ENCODE assay signal across 35 cellular contexts in the genomic region with DNA sequence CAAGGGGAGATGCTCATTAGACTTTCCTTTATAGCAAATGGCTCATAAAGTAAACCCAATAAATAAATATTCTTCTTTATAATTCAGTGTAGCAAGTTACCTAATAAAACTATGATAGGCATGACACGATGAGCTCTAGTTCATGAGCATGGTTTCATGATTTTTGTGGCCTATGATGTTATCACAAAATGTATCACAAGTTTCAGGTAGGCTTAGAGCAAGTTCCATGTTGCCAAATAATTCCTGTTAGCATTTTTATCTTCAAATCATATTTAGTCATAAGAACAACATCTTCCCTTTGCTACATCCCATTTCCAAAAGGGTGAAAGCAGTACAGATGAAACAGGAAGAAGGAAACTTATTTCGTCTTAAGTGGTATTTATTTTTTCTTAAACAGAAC.
DNase-seq lines count a peak whose midpoint lies in the region; ATAC-seq and TF ChIP-seq lines count a peak whose summit lies in the region.
"Had no signal": no experiment of that assay in that cellular context is flagged by ENCODE, and none has a peak within 500 bp of the region (broad histone marks: within the 10 kb centered on the region; RNA-seq: fewer than 3 reads in every experiment).

No MANE protein-coding gene starts in this region.

- H3K79me1 ChIP-seq in mesendoderm (ENCODE audit: low read length): no peaks in the 10 kb centered on the region

- H3K9me3 ChIP-seq in mammary epithelial cell (replicated peaks; ENCODE audit: insufficient read depth, low read length) (no peaks in the 10 kb centered on the region), WERI-Rb-1 (ENCODE audit: severe bottlenecking) (peaks cover 3% of the 10 kb centered on the region)
- H3K9me3 ChIP-seq: A549, BE2C had no signal

- POLR2A ChIA-PET in MCF 10A (lab: Yijun Ruan, JAX): no interaction called here

- H3K36me3 ChIP-seq in mammary epithelial cell (ENCODE audit: insufficient read depth, low read length) (no peaks in the 10 kb centered on the region), WERI-Rb-1 (no peaks in the 10 kb centered on the region), mesendoderm (ENCODE audit: control insufficient read depth, insufficient read depth, low read length) (no peaks in the 10 kb centered on the region)
- H3K36me3 ChIP-seq: BE2C; BLaER1; BLaER1 treated with 17β-estradiol and CSF1 and Interleukin-3, amounts not matched to agents 10 nM and 100 nM had no signal

- dilution Hi-C loops in mammary epithelial cell (cut with HindIII; ENCODE audit: low sequenced_read_pairs): loop anchor here (5.0 kb wide), 1 partner anchor 52 kb away; no protein-coding TSS in a partner anchor

- in situ Hi-C loops in mammary epithelial cell (cut with MboI; ENCODE audit: low sequenced_read_pairs in 2 of 2): no loop called here

- H3K27ac ChIP-seq in mammary epithelial cell (ENCODE audit: insufficient read depth, low read depth, low read length): no peak overlapping the region
- H3K27ac ChIP-seq in WERI-Rb-1: peak overlapping the region; percentile 89
- no peak overlapping the region for H3K27ac ChIP-seq in epithelial cell of prostate
- H3K27ac ChIP-seq in mesendoderm (ENCODE audit: low read depth, low read length): no peak overlapping the region
- H3K27ac ChIP-seq: 22Rv1; A549; BLaER1; BLaER1 treated with 17β-estradiol and CSF1 and Interleukin-3, amounts not matched to agents 10 nM and 100 nM; C4-2B had no signal

- no peaks in the 10 kb centered on the region for H3K4me1 ChIP-seq in mammary epithelial cell (ENCODE audit: insufficient read depth, low read length)
- H3K4me1 ChIP-seq in mesendoderm (ENCODE audit: control insufficient read depth, low read depth, low read length): no peaks in the 10 kb centered on the region
- H3K4me1 ChIP-seq: A549, BLaER1 had no signal

- H3K9ac ChIP-seq in mammary epithelial cell (ENCODE audit: insufficient read depth, low read length): no peak overlapping the region
- no peak overlapping the region for H3K9ac ChIP-seq in mesendoderm (ENCODE audit: low read length)
- H3K9ac ChIP-seq: BLaER1; BLaER1 treated with 17β-estradiol and CSF1 and Interleukin-3, amounts not matched to agents 10 nM and 100 nM had no signal

- DNase-seq in mammary epithelial cell (peak; percentile 61), MCF 10A (ENCODE audit: unreplicated experiment) (no peak), WERI-Rb-1 (no peak), epithelial cell of prostate (ENCODE audit: low read depth, low spot score) (peak; percentile 24), mesendoderm (no peak)
- no peak for DNase-seq in activated naive CD4-positive, alpha-beta T cell (lab: John Stamatoyannopoulos, UW)
- no peak for DNase-seq in effector memory CD8-positive, alpha-beta T cell
- DNase-seq: 8988T; ACHN; AML-193; BE2C; C1 segment of cervical spinal cord; Caco-2; Calu3; CD4-positive, alpha-beta memory T cell; CD4-positive, alpha-beta T cell; CD4-positive, CD25-positive, alpha-beta regulatory T cell; CD8-positive, alpha-beta memory T cell; CD8-positive, alpha-beta T cell; COR-L47; DMS 273 treated with DMSO at 0.1 percent for 48 hours; DMS153; DMS53; DMS79; DMS79 treated with DMSO at 0.1 percent for 48 hours; DND-41; EL had no signal

- TF ChIP-seq CTCF in mammary epithelial cell (conservative IDR thresholded peaks at IDR 0.05 in 1 of 2, IDR thresholded peaks at IDR 0.05 in 1 of 2; ENCODE audit: extremely low read depth in 1 of 2, insufficient read depth in 1 of 2, low read depth in 1 of 2, low read length in 2 of 2): no peak
- TF ChIP-seq CTCF in MCF 10A (IDR thresholded peaks at IDR 0.05; ENCODE audit: unreplicated experiment): no peak
- TF ChIP-seq CTCF in WERI-Rb-1 (IDR thresholded peaks at IDR 0.05; ENCODE audit: low read depth, low read length): no peak

- intact Hi-C loops in mammary epithelial cell (cut with micrococcal nuclease) (no loop called here), MCF 10A (cut with micrococcal nuclease) (no loop called here)

- CTCF ChIA-PET in mammary epithelial cell (lab: Charles Lee; ENCODE audit: low non-redundant PET) (no interaction called here), MCF 10A (lab: Yijun Ruan, JAX) (no interaction called here)

- no peaks in the 10 kb centered on the region for H3K4me1 Mint-ChIP-seq in MCF 10A (ENCODE audit: insufficient read depth, unreplicated experiment)
- no peaks in the 10 kb centered on the region for H3K4me1 Mint-ChIP-seq in effector memory CD8-positive, alpha-beta T cell (ENCODE audit: low read depth in 2 of 2)
- H3K4me1 Mint-ChIP-seq: B cell; CD4-positive, alpha-beta memory T cell; CD4-positive, CD25-positive, alpha-beta regulatory T cell; CD8-positive, alpha-beta memory T cell had no signal

- BruUV-seq in mammary epithelial cell (replicated peaks; lab: Mats Ljungman, UMichigan): no TSS peak
- no TSS peak for BruUV-seq in MCF 10A (replicated peaks; lab: Mats Ljungman, UMichigan)

- H3K4me2 ChIP-seq in mammary epithelial cell (ENCODE audit: insufficient read depth, low read depth, low read length) (no peak overlapping the region), mesendoderm (ENCODE audit: low read length) (no peak overlapping the region)
- H3K4me2 ChIP-seq: A549; BLaER1; BLaER1 treated with 17β-estradiol and CSF1 and Interleukin-3, amounts not matched to agents 10 nM and 100 nM had no signal

- H3K27me3 Mint-ChIP-seq in MCF 10A (ENCODE audit: insufficient read depth, unreplicated experiment): no peaks in the 10 kb centered on the region
- peaks cover 0 to 22% of the 10 kb centered on the region in 2 donors for H3K27me3 Mint-ChIP-seq in effector memory CD8-positive, alpha-beta T cell

- H3K9me3 Mint-ChIP-seq in MCF 10A (ENCODE audit: unreplicated experiment): no peaks in the 10 kb centered on the region
- H3K9me3 Mint-ChIP-seq in effector memory CD8-positive, alpha-beta T cell: no peaks in the 10 kb centered on the region
- H3K9me3 Mint-ChIP-seq: CD4-positive, alpha-beta T cell; CD8-positive, alpha-beta T cell had no signal

- no peak overlapping the region for H3K4me3 ChIP-seq in mammary epithelial cell (replicated peaks in 1 of 3; ENCODE audit: insufficient read depth in 1 of 3, low read depth in 2 of 3, low read length in 3 of 3)
- no peak overlapping the region for H3K4me3 ChIP-seq in WERI-Rb-1 (ENCODE audit: low read depth, low read length)
- no peak overlapping the region for H3K4me3 ChIP-seq in mesendoderm (ENCODE audit: low read length)
- H3K4me3 ChIP-seq: A549; BLaER1; BLaER1 treated with 17β-estradiol and CSF1 and Interleukin-3, amounts not matched to agents 10 nM and 100 nM had no signal

- no peak overlapping the region for H2AFZ ChIP-seq in mammary epithelial cell (ENCODE audit: low read depth, low read length)

- WGBS in mammary epithelial cell (ENCODE audit: low coverage, missing lambda C conversion rate): 98% methylated on average over 2 of the region's 2 CpGs
- WGBS in mesendoderm (ENCODE audit: extremely low coverage, insufficient coverage, low lambda C conversion rate): no CpG with 5 or more reads among the region's 2 CpGs

- no peak overlapping the region for H3K4me3 Mint-ChIP-seq in MCF 10A (ENCODE audit: unreplicated experiment)
- H3K4me3 Mint-ChIP-seq in effector memory CD8-positive, alpha-beta T cell: no peak overlapping the region
- H3K4me3 Mint-ChIP-seq: B cell; CD14-positive monocyte; CD4-positive, alpha-beta memory T cell; CD4-positive, alpha-beta T cell; CD4-positive, CD25-positive, alpha-beta regulatory T cell; CD8-positive, alpha-beta memory T cell; CD8-positive, alpha-beta T cell had no signal

- H4K5ac ChIP-seq in mesendoderm (ENCODE audit: low read length): no peak overlapping the region

- no peak overlapping the region for H3K18ac ChIP-seq in mesendoderm (ENCODE audit: low read length)

- no peak overlapping the region for H2BK120ac ChIP-seq in mesendoderm (ENCODE audit: low read depth, low read length)

- H3K27me3 ChIP-seq in mammary epithelial cell (ENCODE audit: insufficient read depth, low read length): no peaks in the 10 kb centered on the region
- H3K27me3 ChIP-seq in WERI-Rb-1 (ENCODE audit: insufficient read depth, low read depth, severe bottlenecking): no peaks in the 10 kb centered on the region
- no peaks in the 10 kb centered on the region for H3K27me3 ChIP-seq in mesendoderm (ENCODE audit: insufficient read depth, low read length, poor library complexity)
- H3K27me3 ChIP-seq: BE2C; BLaER1; BLaER1 treated with 17β-estradiol and CSF1 and Interleukin-3, amounts not matched to agents 10 nM and 100 nM had no signal

- no peak overlapping the region for H3K27ac Mint-ChIP-seq in MCF 10A (ENCODE audit: low read depth, unreplicated experiment)
- no peak overlapping the region for H3K27ac Mint-ChIP-seq in effector memory CD8-positive, alpha-beta T cell
- H3K27ac Mint-ChIP-seq: B cell; CD14-positive monocyte; CD4-positive, alpha-beta memory T cell; CD4-positive, alpha-beta T cell; CD4-positive, CD25-positive, alpha-beta regulatory T cell; CD8-positive, alpha-beta T cell had no signal

- no peaks in the 10 kb centered on the region for H3K36me3 Mint-ChIP-seq in MCF 10A (ENCODE audit: insufficient read depth, unreplicated experiment)
- H3K36me3 Mint-ChIP-seq in effector memory CD8-positive, alpha-beta T cell (ENCODE audit: insufficient read depth): peaks cover 2% of the 10 kb centered on the region
- H3K36me3 Mint-ChIP-seq: CD4-positive, alpha-beta memory T cell; CD4-positive, CD25-positive, alpha-beta regulatory T cell; CD8-positive, alpha-beta memory T cell; CD8-positive, alpha-beta T cell had no signal

- no peak overlapping the region for H3K56ac ChIP-seq in mesendoderm (ENCODE audit: low read length)

- no peak overlapping the region for H3K4ac ChIP-seq in mesendoderm (ENCODE audit: low read depth, low read length)

- H2BK15ac ChIP-seq in mesendoderm (replicated peaks; ENCODE audit: low read depth): peak overlapping the region; percentile 2

- H3K79me2 ChIP-seq in mammary epithelial cell (ENCODE audit: insufficient read depth, low read length) (no peaks in the 10 kb centered on the region), mesendoderm (ENCODE audit: control insufficient read depth, insufficient read depth, low read length) (no peaks in the 10 kb centered on the region)

- H4K20me1 ChIP-seq in mammary epithelial cell (ENCODE audit: insufficient read depth, low read length): no peaks in the 10 kb centered on the region
- H4K20me1 ChIP-seq: BLaER1; BLaER1 treated with 17β-estradiol and CSF1 and Interleukin-3, amounts not matched to agents 10 nM and 100 nM had no signal

- no peak overlapping the region for H3K23ac ChIP-seq in mesendoderm (ENCODE audit: low read length)

- H2BK5ac ChIP-seq in mesendoderm (ENCODE audit: low read length): no peak overlapping the region

- no peak overlapping the region for H4K8ac ChIP-seq in mesendoderm (ENCODE audit: low read depth, low read length)

- no peak overlapping the region for H2AK5ac ChIP-seq in mesendoderm (ENCODE audit: low read length)

- ATAC-seq in GM21529 (IDR thresholded peaks at IDR 0.05; ENCODE audit: unreplicated experiment): no peak
- no peak for ATAC-seq in effector memory CD8-positive, alpha-beta T cell (replicated peaks)
- ATAC-seq: A549; CD8-positive, alpha-beta T cell had no signal

Comparison
In these comparisons a context has a peak if more than half of its experiments do, and no peak if none do; other contexts are left out.
1. DNase-seq: peak in mammary epithelial cell (single experiment) and epithelial cell of prostate (single experiment); none in MCF 10A (single experiment), WERI-Rb-1 (single experiment), mesendoderm (single experiment), activated naive CD4-positive, alpha-beta T cell (0 of 4) and effector memory CD8-positive, alpha-beta T cell (0 of 3).